1 cellular context compared by ENCODE assay signal in the genomic region with DNA sequence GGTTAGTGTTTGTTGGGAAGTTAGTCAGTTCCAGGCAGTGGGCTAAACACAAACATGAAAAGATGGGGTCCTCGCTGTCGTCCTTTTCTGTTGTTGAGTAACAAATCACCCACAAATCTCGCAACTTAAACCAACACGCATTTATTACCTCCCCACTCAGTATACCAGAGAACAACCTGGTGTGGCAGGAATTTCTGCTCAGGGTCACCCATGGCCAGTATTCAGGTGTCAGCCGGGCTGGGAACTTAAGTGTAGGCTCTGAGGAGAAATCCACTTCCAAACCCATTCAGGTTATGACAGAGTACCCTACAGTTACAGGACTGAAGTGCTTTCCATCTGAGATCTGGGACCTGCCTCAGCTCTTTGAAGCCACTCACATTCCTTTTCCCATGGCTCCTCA.
TF ChIP-seq lines count a peak whose summit lies in the region.

No MANE protein-coding gene starts in this region.

TF ChIP-seq in GM12878, 131 proteins besides CTCF, POLR2A, EP300 and RAD21 (continued from another document):
- TF ChIP-seq TARDBP (IDR thresholded peaks at IDR 0.05; ENCODE audit: borderline replicate concordance), result no peak
- no peak for TF ChIP-seq ZNF217 (IDR thresholded peaks at IDR 0.05)
- no peak for TF ChIP-seq HCFC1 (IDR thresholded peaks at IDR 0.05; ENCODE audit: low read length)
- no peak for TF ChIP-seq BHLHE40 (IDR thresholded peaks at IDR 0.05; ENCODE audit: borderline replicate concordance in 1 of 2, low read depth in 2 of 2, low read length in 1 of 2)
- TF ChIP-seq MYC (IDR thresholded peaks at IDR 0.05; ENCODE audit: insufficient read depth, insufficient read length, insufficient replicate concordance, low read length, severe bottlenecking), result no peak
- TF ChIP-seq TCF12 (IDR thresholded peaks at IDR 0.05; ENCODE audit: low read depth, low read length), result no peak
- no peak for TF ChIP-seq NR2F1 (conservative IDR thresholded peaks at IDR 0.05)
- TF ChIP-seq NKRF (conservative IDR thresholded peaks at IDR 0.05), result no peak
- TF ChIP-seq SPI1 (IDR thresholded peaks at IDR 0.05; ENCODE audit: borderline replicate concordance, insufficient read depth, low read depth, low read length), result no peak
TF ChIP-seq in GM12878: peak in this region for 0.
